Comparison of ENCODE assay signal across 13 cellular contexts in genomic region chr3:198027045-198027798, GRCh38.
A peak's percentile ranks its signal among the peaks of the same experiment; 100 is the strongest.
DNase-seq lines count a peak whose midpoint lies in the region; ATAC-seq and TF ChIP-seq lines count a peak whose summit lies in the region.
"Had no signal": no experiment of that assay in that cellular context is flagged by ENCODE, and none has a peak within 500 bp of the region (broad histone marks: within the 10 kb centered on the region; RNA-seq: fewer than 3 reads in every experiment).

No MANE protein-coding gene starts in this region.

- no peaks in the 10 kb centered on the region for H3K36me3 ChIP-seq in CD8-positive, alpha-beta memory T cell (ENCODE audit: insufficient read depth, low read length)
- no peaks in the 10 kb centered on the region; the same call in 1 of the 2 replicates for H3K36me3 ChIP-seq in GM23338 (ENCODE audit: insufficient read depth)

- DNase-seq in CD8-positive, alpha-beta memory T cell: no peak
- DNase-seq in NCI-H69 (lab: John Stamatoyannopoulos, UW): peak; percentile 76
- peak; percentile 45 for DNase-seq in left kidney (ENCODE audit: low read depth, low spot score)
- no peak for DNase-seq in nephron progenitor cell
- DNase-seq in GM23338 (ENCODE audit: low spot score): no peak
- DNase-seq in NCI-H510A (lab: John Stamatoyannopoulos, UW): no peak
- DNase-seq: C1 segment of cervical spinal cord; Caco-2; CD4-positive, alpha-beta memory T cell; DMS153; DND-41; H7; HCEC 1CT had no signal

- H3K27me3 Mint-ChIP-seq in CD8-positive, alpha-beta memory T cell: peaks cover 0 to 2% of the 10 kb centered on the region in 2 donors
- H3K27me3 Mint-ChIP-seq in nephron progenitor cell (ENCODE audit: low read depth, poor library complexity) (peaks cover 3% of the 10 kb centered on the region), GM23338 (ENCODE audit: insufficient read depth, low read depth, poor library complexity) (peaks cover 2% of the 10 kb centered on the region)
- H3K27me3 Mint-ChIP-seq: CD4-positive, alpha-beta memory T cell had no signal

- H3K27ac ChIP-seq in CD8-positive, alpha-beta memory T cell (ENCODE audit: low read depth, low read length): peak overlapping the region; percentile 26
- H3K27ac ChIP-seq in GM23338 (ENCODE audit: low read depth): no peak overlapping the region

- H3K9me3 ChIP-seq in CD8-positive, alpha-beta memory T cell (ENCODE audit: low read length): no peaks in the 10 kb centered on the region
- H3K9me3 ChIP-seq: Caco-2 had no signal

- no peaks in the 10 kb centered on the region for H3K4me1 ChIP-seq in CD8-positive, alpha-beta memory T cell (ENCODE audit: insufficient read depth, low read length)
- no peaks in the 10 kb centered on the region for H3K4me1 ChIP-seq in GM23338 (ENCODE audit: insufficient read depth)
- H3K4me1 ChIP-seq: Caco-2 had no signal

- H3K27me3 ChIP-seq in CD8-positive, alpha-beta memory T cell (ENCODE audit: insufficient read depth, low read length, poor library complexity, severe bottlenecking): no peaks in the 10 kb centered on the region
- H3K27me3 ChIP-seq in GM23338 (ENCODE audit: insufficient read depth): no peaks in the 10 kb centered on the region

- no peak for ATAC-seq in GM23338

- TF ChIP-seq CTCF in nephron progenitor cell (IDR thresholded peaks at IDR 0.05) (no peak), GM23338 (conservative IDR thresholded peaks at IDR 0.05; ENCODE audit: low read depth in 2 of 2) (no peak)

- H3K4me1 Mint-ChIP-seq in CD8-positive, alpha-beta memory T cell: no peaks in the 10 kb centered on the region
- H3K4me1 Mint-ChIP-seq in nephron progenitor cell (peaks cover 52% of the 10 kb centered on the region), GM23338 (peaks cover 2% of the 10 kb centered on the region; the same call in 1 of the 3 replicates)
- H3K4me1 Mint-ChIP-seq: CD4-positive, alpha-beta memory T cell had no signal

- no peaks in the 10 kb centered on the region for H3K79me2 ChIP-seq in GM23338 (replicated peaks; ENCODE audit: insufficient read depth)

- H3K36me3 Mint-ChIP-seq in CD8-positive, alpha-beta memory T cell: peaks cover 9 to 23% (median 10%) of the 10 kb centered on the region in 3 donors
- H3K36me3 Mint-ChIP-seq in nephron progenitor cell (ENCODE audit: low read depth) (peaks cover 19% of the 10 kb centered on the region), GM23338 (ENCODE audit: low read depth) (no peaks in the 10 kb centered on the region)

- no peak overlapping the region for H3K4me2 ChIP-seq in GM23338

- no peaks in the 10 kb centered on the region for H3K9me3 Mint-ChIP-seq in CD8-positive, alpha-beta memory T cell
- H3K9me3 Mint-ChIP-seq in nephron progenitor cell (no peaks in the 10 kb centered on the region), GM23338 (no peaks in the 10 kb centered on the region)
- H3K9me3 Mint-ChIP-seq: CD4-positive, alpha-beta memory T cell had no signal

- H2AFZ ChIP-seq in GM23338: no peak overlapping the region

- no peaks in the 10 kb centered on the region for H3F3A ChIP-seq in GM23338 (replicated peaks; ENCODE audit: low read depth)

- H3K9me2 ChIP-seq in GM23338 (ENCODE audit: insufficient read depth): no peaks in the 10 kb centered on the region

- POLR2A ChIA-PET in CD8-positive, alpha-beta memory T cell (lab: Charles Lee): no interaction called here

- H4K20me1 ChIP-seq in GM23338 (replicated peaks; ENCODE audit: insufficient read depth): no peaks in the 10 kb centered on the region

- H3K27ac Mint-ChIP-seq in CD8-positive, alpha-beta memory T cell: no peak overlapping the region
- H3K27ac Mint-ChIP-seq in nephron progenitor cell: peak overlapping the region; percentile 37
- no peak overlapping the region for H3K27ac Mint-ChIP-seq in GM23338
- H3K27ac Mint-ChIP-seq: CD4-positive, alpha-beta memory T cell had no signal

- no peak overlapping the region for H3K4me3 ChIP-seq in CD8-positive, alpha-beta memory T cell (ENCODE audit: low read length)
- no peak overlapping the region for H3K4me3 ChIP-seq in GM23338

- no peak overlapping the region for H3K4me3 Mint-ChIP-seq in CD8-positive, alpha-beta memory T cell
- H3K4me3 Mint-ChIP-seq in nephron progenitor cell: peak overlapping the region; percentile 31
- H3K4me3 Mint-ChIP-seq in GM23338: no peak overlapping the region
- H3K4me3 Mint-ChIP-seq: CD4-positive, alpha-beta memory T cell had no signal

- CTCF ChIA-PET in CD8-positive, alpha-beta memory T cell (lab: Charles Lee): interaction anchor here (1.1 kb wide), 1 partner anchor 9 kb away, joined by 3 read pairs; no protein-coding TSS in a partner anchor

TF ChIP-seq in GM23338, 12 proteins besides CTCF, POLR2A, EP300 and RAD21:
- no peak for TF ChIP-seq ZNF462 (CRISPR knock-in tag; IDR thresholded peaks at IDR 0.05)
- no peak for TF ChIP-seq POLR2AphosphoS5 (IDR thresholded peaks at IDR 0.05; ENCODE audit: low read depth)
- TF ChIP-seq STAT1 (IDR thresholded peaks at IDR 0.05; ENCODE audit: unreplicated experiment): no peak
- TF ChIP-seq ZNF331 (CRISPR knock-in tag; IDR thresholded peaks at IDR 0.05; ENCODE audit: low read depth): no peak
- no peak for TF ChIP-seq EZH2phosphoT487 (IDR thresholded peaks at IDR 0.05; ENCODE audit: unreplicated experiment)
- TF ChIP-seq ZNF114 (CRISPR knock-in tag; IDR thresholded peaks at IDR 0.05): no peak
- no peak for TF ChIP-seq EZH2 (IDR thresholded peaks at IDR 0.05; ENCODE audit: low read depth, unreplicated experiment)
- no peak for TF ChIP-seq JUNB (IDR thresholded peaks at IDR 0.05; ENCODE audit: unreplicated experiment)

Comparison
In these comparisons a context has a peak if more than half of its experiments do, and no peak if none do; other contexts are left out.
1. DNase-seq: peak in NCI-H69 (single experiment) and left kidney (single experiment); none in CD8-positive, alpha-beta memory T cell (0 of 5), nephron progenitor cell (single experiment), GM23338 (single experiment) and NCI-H510A (single experiment).